In genomic region chr2:217530399-217531100, GRCh38 we compare ENCODE assay signal across 27 cellular contexts.
DNase-seq lines count a peak whose midpoint lies in the region; ATAC-seq and TF ChIP-seq lines count a peak whose summit lies in the region.
"Had no signal": no experiment of that assay in that cellular context is flagged by ENCODE, and none has a peak within 500 bp of the region (broad histone marks: within the 10 kb centered on the region; RNA-seq: fewer than 3 reads in every experiment).

No MANE protein-coding gene starts in this region.

- peak overlapping the region; percentile 22 for H2AFZ ChIP-seq in hepatocyte

- H3K9me3 ChIP-seq in adrenal gland (replicated peaks in 1 of 3) (no peaks in the 10 kb centered on the region), hepatocyte (ENCODE audit: low read depth) (no peaks in the 10 kb centered on the region), upper lobe of right lung (no peaks in the 10 kb centered on the region)
- H3K9me3 ChIP-seq: lower lobe of right lung had no signal

- peak overlapping the region; percentile 33 for H3K4me2 ChIP-seq in hepatocyte
- H3K4me2 ChIP-seq: BLaER1 treated with 17β-estradiol and CSF1 and Interleukin-3, amounts not matched to agents 10 nM and 100 nM had no signal

- TF ChIP-seq POLR2A in adrenal gland (IDR thresholded peaks at IDR 0.05), result no peak

- H3K4me3 Mint-ChIP-seq in progenitor cell of endocrine pancreas (ENCODE audit: low read depth), result no peak overlapping the region
- H3K4me3 Mint-ChIP-seq: activated naive CD8-positive, alpha-beta T cell treated with anti-CD3 and anti-CD28 coated beads, Interleukin-2, amount 10 ng/mL, durations not matched to agents 7 days and 5 days; H9; stimulated activated naive B cell treated with anti-CD40 and anti-IgM and Interleukin-4, amounts not matched to agents 10 μg/mL and 1 μg/mL and 100 μg/mL, for 72 hours had no signal

- intact Hi-C loops in adrenal gland (cut with DNase I), result no loop called here
- intact Hi-C loops in upper lobe of right lung (cut with DNase I), result no loop called here

- H3K4me1 ChIP-seq in adrenal gland (replicated peaks in 1 of 2), result no peaks in the 10 kb centered on the region
- peaks cover 16% of the 10 kb centered on the region for H3K4me1 ChIP-seq in hepatocyte (ENCODE audit: insufficient read depth)
- H3K4me1 ChIP-seq in upper lobe of right lung, result no peaks in the 10 kb centered on the region
- H3K4me1 ChIP-seq: BLaER1 treated with 17β-estradiol and CSF1 and Interleukin-3, amounts not matched to agents 10 nM and 100 nM; lower lobe of right lung had no signal

- 72 to 88% (median 84%) methylated on average over 2 of the region's 2 CpGs for WGBS in adrenal gland, 4 donors
- 71% methylated on average over 2 of the region's 2 CpGs for WGBS in hepatocyte (ENCODE audit: low lambda C conversion rate, missing lambda C conversion rate)

- H4K20me1 ChIP-seq in hepatocyte (ENCODE audit: insufficient read depth, poor library complexity, severe bottlenecking), result no peaks in the 10 kb centered on the region
- H4K20me1 ChIP-seq: BLaER1 treated with 17β-estradiol and CSF1 and Interleukin-3, amounts not matched to agents 10 nM and 100 nM had no signal

- H3K27me3 ChIP-seq in adrenal gland (no peaks in the 10 kb centered on the region), hepatocyte (no peaks in the 10 kb centered on the region), upper lobe of right lung (no peaks in the 10 kb centered on the region)
- H3K27me3 ChIP-seq: BLaER1 treated with 17β-estradiol and CSF1 and Interleukin-3, amounts not matched to agents 10 nM and 100 nM; brain microvascular endothelial cell had no signal

- H3K4me3 ChIP-seq in adrenal gland (no peak overlapping the region), hepatocyte (no peak overlapping the region), upper lobe of right lung (no peak overlapping the region)
- H3K4me3 ChIP-seq: BLaER1 treated with 17β-estradiol and CSF1 and Interleukin-3, amounts not matched to agents 10 nM and 100 nM; lower lobe of right lung had no signal

- H3K4me1 Mint-ChIP-seq in progenitor cell of endocrine pancreas (ENCODE audit: low read depth), result peaks cover 11% of the 10 kb centered on the region
- H3K4me1 Mint-ChIP-seq: activated naive CD8-positive, alpha-beta T cell treated with anti-CD3 and anti-CD28 coated beads, Interleukin-2, amount 10 ng/mL, durations not matched to agents 7 days and 5 days; stimulated activated naive B cell treated with anti-CD40 and anti-IgM and Interleukin-4, amounts not matched to agents 10 μg/mL and 1 μg/mL and 100 μg/mL, for 72 hours had no signal

- no peaks in the 10 kb centered on the region for H3K9me2 ChIP-seq in hepatocyte (replicated peaks; ENCODE audit: insufficient read depth)

- H3K79me2 ChIP-seq in hepatocyte, result no peaks in the 10 kb centered on the region

- H3K9me3 Mint-ChIP-seq in progenitor cell of endocrine pancreas (ENCODE audit: low read depth), result peaks cover 4% of the 10 kb centered on the region
- H3K9me3 Mint-ChIP-seq: activated T-helper 2 cell treated with anti-CD3 and anti-CD28 coated beads, Interferon-gamma antibody, Interleukin-2, Interleukin-4, amounts not matched to agents 10 μg/mL and 5 μg/mL and 100 μg/mL, durations not matched to agents 14 hours and 24 hours and 36 hours; H9 had no signal

- peaks cover 4% of the 10 kb centered on the region for H3K27me3 Mint-ChIP-seq in progenitor cell of endocrine pancreas
- H3K27me3 Mint-ChIP-seq: activated naive CD8-positive, alpha-beta T cell treated with anti-CD3 and anti-CD28 coated beads, Interleukin-2, amount 10 ng/mL, durations not matched to agents 7 days and 5 days had no signal

- no peaks in the 10 kb centered on the region for H3K36me3 Mint-ChIP-seq in progenitor cell of endocrine pancreas (ENCODE audit: insufficient read depth)

- H3K27ac Mint-ChIP-seq in progenitor cell of endocrine pancreas, result peak overlapping the region; percentile 89
- H3K27ac Mint-ChIP-seq: activated naive CD8-positive, alpha-beta T cell treated with anti-CD3 and anti-CD28 coated beads, Interleukin-2, amount 10 ng/mL, durations not matched to agents 7 days and 5 days; activated T-helper 2 cell treated with anti-CD3 and anti-CD28 coated beads, Interferon-gamma antibody, Interleukin-2, Interleukin-4, amounts not matched to agents 10 μg/mL and 5 μg/mL and 100 μg/mL, durations not matched to agents 14 hours and 24 hours and 36 hours; H9; stimulated activated naive B cell treated with anti-CD40 and anti-IgM and Interleukin-4, amounts not matched to agents 10 μg/mL and 1 μg/mL and 100 μg/mL, for 72 hours had no signal

- TF ChIP-seq CTCF in adrenal gland (IDR thresholded peaks at IDR 0.05), result no peak
- TF ChIP-seq CTCF in hepatocyte (IDR thresholded peaks at IDR 0.05; ENCODE audit: poor library complexity), result no peak
- TF ChIP-seq CTCF in progenitor cell of endocrine pancreas (IDR thresholded peaks at IDR 0.05; ENCODE audit: unreplicated experiment), result no peak
- no peak for TF ChIP-seq CTCF in upper lobe of right lung (IDR thresholded peaks at IDR 0.05)

- ATAC-seq in upper lobe of right lung, result no peak
- ATAC-seq: lower lobe of right lung; stimulated activated naive B cell treated with anti-CD40 and anti-IgM and Interleukin-4, amounts not matched to agents 10 μg/mL and 1 μg/mL and 100 μg/mL, for 72 hours had no signal

- no peaks in the 10 kb centered on the region for H3K36me3 ChIP-seq in adrenal gland (replicated peaks in 1 of 2)
- no peaks in the 10 kb centered on the region for H3K36me3 ChIP-seq in hepatocyte (replicated peaks; ENCODE audit: insufficient read depth, low read depth)
- H3K36me3 ChIP-seq in upper lobe of right lung, result no peaks in the 10 kb centered on the region
- H3K36me3 ChIP-seq: BLaER1 treated with 17β-estradiol and CSF1 and Interleukin-3, amounts not matched to agents 10 nM and 100 nM; brain microvascular endothelial cell; lower lobe of right lung; WERI-Rb-1 had no signal

- DNase-seq in DMS53 treated with DMSO at 0.1 percent for 48 hours (lab: John Stamatoyannopoulos, UW; ENCODE audit: unreplicated experiment) (peak; percentile 54), adrenal gland (peak in 4 of 7 donors; percentile 21 to 56 (median 46)), hepatocyte (ENCODE audit: low spot score) (peak; percentile 58), progenitor cell of endocrine pancreas (ENCODE audit: low spot score, unreplicated experiment) (no peak), globus pallidus (ENCODE audit: low spot score) (no peak), DMS153 (lab: John Stamatoyannopoulos, UW) (no peak), GDM1 (lab: John Stamatoyannopoulos, UW) (no peak), upper lobe of right lung (no peak)
- DNase-seq: activated CD4-positive, alpha-beta T cell treated with anti-CD3 and anti-CD28 coated beads, Interleukin-2, amount 50 U/mL, for 4 hours; activated CD8-positive, alpha-beta memory T cell treated with anti-CD3 and anti-CD28 coated beads, Interleukin-2, amount 50 U/mL, for 4 hours; activated naive CD8-positive, alpha-beta T cell treated with anti-CD3 and anti-CD28 coated beads, Interleukin-2, amount 10 ng/mL, durations not matched to agents 7 days and 5 days; brain microvascular endothelial cell; effector CD4-positive, alpha-beta T cell; EL; H9; hypothalamus; lower lobe of right lung; NCI-H1092; NCI-H187 treated with DMSO at 0.1 percent for 48 hours; NCI-H82; retina; stimulated activated CD4-positive, alpha-beta T cell treated with anti-CD3 and anti-CD28 coated beads, Interleukin-12 subunit alpha, Interleukin-12 subunit beta, amount 100 ng/mL, for 4 hours; stimulated activated CD4-positive, alpha-beta T cell treated with anti-CD3 and anti-CD28 coated beads, Interleukin-4, amount 100 ng/mL, for 24 hours; stimulated activated naive B cell treated with anti-CD40 and anti-IgM and Interleukin-4, amounts not matched to agents 10 μg/mL and 1 μg/mL and 100 μg/mL, for 72 hours; WERI-Rb-1 had no signal

- H3K27ac ChIP-seq in adrenal gland, result no peak overlapping the region
- peak overlapping the region; percentile 95 for H3K27ac ChIP-seq in hepatocyte
- H3K27ac ChIP-seq in upper lobe of right lung, result no peak overlapping the region
- H3K27ac ChIP-seq: BLaER1 treated with 17β-estradiol and CSF1 and Interleukin-3, amounts not matched to agents 10 nM and 100 nM; brain microvascular endothelial cell; lower lobe of right lung; WERI-Rb-1 had no signal

Comparison
In these comparisons a context has a peak if more than half of its experiments do, and no peak if none do; other contexts are left out.
1. DNase-seq: peak in DMS53 treated with DMSO at 0.1 percent for 48 hours (single experiment), adrenal gland (4 of 7) and hepatocyte (single experiment); none in progenitor cell of endocrine pancreas (single experiment), globus pallidus (single experiment), DMS153 (single experiment), GDM1 (single experiment) and upper lobe of right lung (single experiment).